In genomic region chr16:950733-951573, GRCh38 we compare ENCODE assay signal across 8 cellular contexts. TPM values are rescaled to one million over a fixed set of nuclear protein-coding genes. Genes with fewer than 3 reads are reported as not detected.
DNase-seq lines count a peak whose midpoint lies in the region; ATAC-seq and TF ChIP-seq lines count a peak whose summit lies in the region.
"Not testable (repeated sequence)": the region's sequence is repeated elsewhere in the genome, so short reads cannot be mapped to it uniquely, and the experiment has no call there.
"Had no signal": no experiment of that assay in that cellular context is flagged by ENCODE, and none has a peak within 500 bp of the region (broad histone marks: within the 10 kb centered on the region; RNA-seq: fewer than 3 reads in every experiment).

No MANE protein-coding gene starts in this region.

- TF ChIP-seq CTCF in LNCaP clone FGC (IDR thresholded peaks at IDR 0.05; ENCODE audit: control insufficient read depth, extremely low read depth, insufficient read depth); ascending aorta (IDR thresholded peaks at IDR 0.05); osteoblast (IDR thresholded peaks at IDR 0.05; ENCODE audit: extremely low read depth, low read depth, low read length): not testable (repeated sequence)

- H2AFZ ChIP-seq in osteoblast (ENCODE audit: low read length): not testable (repeated sequence)

- DNase-seq in LNCaP clone FGC (ENCODE audit: low read depth): peak; percentile 34
- not testable (repeated sequence) for DNase-seq in ascending aorta (ENCODE audit: low spot score in 2 of 2)
- peak; percentile 34 for DNase-seq in Right ventricle myocardium superior
- DNase-seq in osteoblast (ENCODE audit: insufficient read length, low spot score, missing footprints): peak; percentile 73

- H3K9ac ChIP-seq in BLaER1 treated with 17β-estradiol and CSF1 and Interleukin-3, amounts not matched to agents 10 nM and 100 nM: not testable (repeated sequence)

- H3K36me3 ChIP-seq in BLaER1 treated with 17β-estradiol and CSF1 and Interleukin-3, amounts not matched to agents 10 nM and 100 nM: peaks cover 25 to 45% (median 35%) of the 10 kb centered on the region in 11 experiments
- peaks cover 17 to 37% of the 10 kb centered on the region in 2 donors for H3K36me3 ChIP-seq in ascending aorta
- H3K36me3 ChIP-seq in osteoblast (ENCODE audit: insufficient read depth, low read length): not testable (repeated sequence)

- H3K27ac ChIP-seq in BLaER1 treated with 17β-estradiol and CSF1 and Interleukin-3, amounts not matched to agents 10 nM and 100 nM; osteoblast (ENCODE audit: low read depth, low read length): not testable (repeated sequence)
- peak overlapping the region; percentile 4 to 45 for H3K27ac ChIP-seq in ascending aorta
- H3K27ac ChIP-seq in cingulate gyrus (ENCODE audit: low read depth, low read length): peak overlapping the region; percentile 51
- H3K27ac ChIP-seq in temporal lobe (ENCODE audit: low read depth, low read length): peak overlapping the region; percentile 69

- not testable (repeated sequence) for H3K9me3 ChIP-seq in BLaER1 treated with 17β-estradiol and CSF1 and Interleukin-3, amounts not matched to agents 10 nM and 100 nM (replicated peaks in 1 of 11); ascending aorta; osteoblast (ENCODE audit: low read depth, low read length)

- ATAC-seq in Right ventricle myocardium superior (ENCODE audit: poor library complexity): not testable (repeated sequence)

- intact Hi-C loops in ascending aorta (cut with DNase I); Right ventricle myocardium superior (cut with DNase I): not testable (repeated sequence)

- peaks cover 7 to 14% (median 12%) of the 10 kb centered on the region in 10 experiments; a peak in 17 of 20 replicates for H3K4me1 ChIP-seq in BLaER1 treated with 17β-estradiol and CSF1 and Interleukin-3, amounts not matched to agents 10 nM and 100 nM
- H3K4me1 ChIP-seq in ascending aorta; osteoblast (ENCODE audit: insufficient read depth, low read length): not testable (repeated sequence)

- not testable (repeated sequence) for H3K27me3 ChIP-seq in BLaER1 treated with 17β-estradiol and CSF1 and Interleukin-3, amounts not matched to agents 10 nM and 100 nM; ascending aorta; osteoblast (ENCODE audit: insufficient read depth, low read length)

- not testable (repeated sequence) for H3K4me3 ChIP-seq in BLaER1 treated with 17β-estradiol and CSF1 and Interleukin-3, amounts not matched to agents 10 nM and 100 nM; LNCaP clone FGC (ENCODE audit: low read depth, low read length); ascending aorta; osteoblast (ENCODE audit: insufficient read depth, low read length)

- H3K4me2 ChIP-seq in BLaER1 treated with 17β-estradiol and CSF1 and Interleukin-3, amounts not matched to agents 10 nM and 100 nM: peak overlapping the region in 8 of 11 experiments; percentile 21 to 62 (median 52); a peak in 8 of 22 replicates
- H3K4me2 ChIP-seq in osteoblast (ENCODE audit: insufficient read depth, low read length): not testable (repeated sequence)

- H3K79me2 ChIP-seq in osteoblast (ENCODE audit: insufficient read depth, low read length): not testable (repeated sequence)

- peaks cover 0 to 37% (median 0%) of the 10 kb centered on the region in 11 experiments; a peak in 10 of 22 replicates for H4K20me1 ChIP-seq in BLaER1 treated with 17β-estradiol and CSF1 and Interleukin-3, amounts not matched to agents 10 nM and 100 nM
- peaks cover 18% of the 10 kb centered on the region for H4K20me1 ChIP-seq in osteoblast (ENCODE audit: insufficient read depth, low read length)

RNA-seq across cellular contexts. Expression of gene LMF1, which starts 19.8 kb away (rescaled TPM):
- total RNA-seq in ascending aorta: 26.9 TPM
- 5.6 TPM for total RNA-seq in Right ventricle myocardium superior
- total RNA-seq in osteoblast: 25.3 and 35.8 TPM in 2 replicates
- total RNA-seq in temporal lobe: 10.6 TPM
- total RNA-seq: HT1080 had no signal

RNA-seq across cellular contexts. Expression of gene SOX8, which starts 30.6 kb away (rescaled TPM):
- total RNA-seq in ascending aorta: 18.9 TPM
- total RNA-seq in Right ventricle myocardium superior: 1.0 TPM
- total RNA-seq in osteoblast: under 0.01 TPM in 1 of 2 replicates, not detected in the other
- total RNA-seq in temporal lobe: 21.6 TPM
- total RNA-seq: HT1080 had no signal
